In genomic region chr14:94322648-94323570, GRCh38 we compare ENCODE assay signal across 14 cellular contexts. TPM values are rescaled to one million over a fixed set of nuclear protein-coding genes. Genes with fewer than 3 reads are reported as not detected.
A peak's percentile ranks its signal among the peaks of the same experiment; 100 is the strongest.
DNase-seq lines count a peak whose midpoint lies in the region; ATAC-seq, FAIRE-seq and TF ChIP-seq lines count a peak whose summit lies in the region.
"Had no signal": no experiment of that assay in that cellular context is flagged by ENCODE, and none has a peak within 500 bp of the region (broad histone marks: within the 10 kb centered on the region; RNA-seq: fewer than 3 reads in every experiment).

Gene SERPINA6 (minus strand): TSS chr14:94323336. CDS start chr14:94314648, 8,688 bp downstream.

- DNase-seq in EL (peak; percentile 29), RPMI7951 (ENCODE audit: low read depth) (peak; percentile 87), fibroblast of villous mesenchyme (ENCODE audit: low read depth) (peak; percentile 24), pancreas (peak in 3 of 6 donors; percentile 19 to 49 (median 25)), hepatic stellate cell (ENCODE audit: low spot score) (no peak), neural progenitor cell (ENCODE audit: low spot score) (no peak)
- DNase-seq in stimulated activated CD4-positive, alpha-beta T cell treated with anti-CD3 and anti-CD28 coated beads, Interleukin-12 subunit alpha, Interleukin-12 subunit beta, amount 100 ng/mL, for 4 hours = no peak
- DNase-seq: activated T-cell treated with anti-CD3 and anti-CD28 coated beads, Interleukin-2, amount 50 U/mL, for 24 hours; NCI-H1694; stimulated activated CD4-positive, alpha-beta T cell treated with anti-CD3 and anti-CD28 coated beads, Interleukin-4, amount 100 ng/mL, for 4 hours; testis had no signal

- FAIRE-seq in pancreas (lab: Jason Lieb, UNC) = no peak
- FAIRE-seq: TTC549 had no signal

- no peak within 1 kb of the TSS for H3K4me2 ChIP-seq in neural progenitor cell

- H3K4me3 ChIP-seq in fibroblast of villous mesenchyme (ENCODE audit: low read depth, low read length) = no peak within 1 kb of the TSS
- peak within 1 kb of the TSS in 2 of 4 donors; percentile 22 to 26 for H3K4me3 ChIP-seq in pancreas
- H3K4me3 ChIP-seq in neural progenitor cell = no peak within 1 kb of the TSS
- H3K4me3 ChIP-seq: testis had no signal

- H3K36me3 Mint-ChIP-seq in neural progenitor cell = no peaks in the 10 kb centered on the region

- H3F3A ChIP-seq in neural progenitor cell (ENCODE audit: low read depth) = no peaks in the 10 kb centered on the region

- H4K20me1 ChIP-seq in neural progenitor cell (ENCODE audit: low read depth) = no peaks in the 10 kb centered on the region

- no peaks in the 10 kb centered on the region for H3K9me3 ChIP-seq in pancreas
- peaks cover 7% of the 10 kb centered on the region for H3K9me3 ChIP-seq in neural progenitor cell (ENCODE audit: low read depth)
- H3K9me3 ChIP-seq: testis had no signal

- peaks cover 4% of the 10 kb centered on the region for H3K9me3 Mint-ChIP-seq in neural progenitor cell

- H3K4me1 ChIP-seq in pancreas = no peaks in the 10 kb centered on the region
- H3K4me1 ChIP-seq in neural progenitor cell = no peaks in the 10 kb centered on the region
- H3K4me1 ChIP-seq: testis had no signal

- no peak within 1 kb of the TSS for H3K27ac Mint-ChIP-seq in neural progenitor cell
- H3K27ac Mint-ChIP-seq: activated T-cell treated with anti-CD3 and anti-CD28 coated beads, Interleukin-2, amount 50 U/mL, for 24 hours had no signal

- no peaks in the 10 kb centered on the region for H3K27me3 ChIP-seq in pancreas
- H3K27me3 ChIP-seq in neural progenitor cell = no peaks in the 10 kb centered on the region
- H3K27me3 ChIP-seq: testis had no signal

- no peaks in the 10 kb centered on the region for H3K79me2 ChIP-seq in neural progenitor cell (ENCODE audit: low read depth)

- intact Hi-C loops in pancreas (cut with DNase I) = no loop called here

- peaks cover 2% of the 10 kb centered on the region for H3K27me3 Mint-ChIP-seq in neural progenitor cell (ENCODE audit: insufficient read depth, low read depth)

- no peak within 1 kb of the TSS for H3K4me3 Mint-ChIP-seq in neural progenitor cell
- H3K4me3 Mint-ChIP-seq: activated T-cell treated with anti-CD3 and anti-CD28 coated beads, Interleukin-2, amount 50 U/mL, for 24 hours had no signal

- H2AFZ ChIP-seq in neural progenitor cell (replicated peaks) = no peak within 1 kb of the TSS

- peaks cover 6% of the 10 kb centered on the region for H3K4me1 Mint-ChIP-seq in neural progenitor cell

- ATAC-seq in pancreas = peak; percentile 70 to 90 (median 83)
- no peak for ATAC-seq in GM21360 (IDR thresholded peaks at IDR 0.05; ENCODE audit: unreplicated experiment)

- WGBS in pancreas, 2 donors = 26 to 32% methylated on average over 15 of the region's 15 CpGs

- no peak within 1 kb of the TSS for H3K9ac ChIP-seq in neural progenitor cell

- H3K36me3 ChIP-seq in pancreas (no peaks in the 10 kb centered on the region), neural progenitor cell (no peaks in the 10 kb centered on the region)

- peak within 1 kb of the TSS in 3 of 4 donors; percentile 1 to 72 (median 47) for H3K27ac ChIP-seq in pancreas
- H3K27ac ChIP-seq in neural progenitor cell = no peak within 1 kb of the TSS
- H3K27ac ChIP-seq: testis had no signal

- TF ChIP-seq CTCF in fibroblast of villous mesenchyme (IDR thresholded peaks at IDR 0.05; ENCODE audit: insufficient read depth, low read depth, low read length) (no peak), pancreas (IDR thresholded peaks at IDR 0.05) (no peak), neural progenitor cell (IDR thresholded peaks at IDR 0.05) (no peak)

RNA-seq across cellular contexts. Expression of gene SERPINA6, which starts in this region (rescaled TPM):
- total RNA-seq in RPMI7951 (2014; rRNA removed; shearing (Covaris generic)) = 1.4 and 2.1 TPM in 2 replicates
- total RNA-seq in fibroblast of villous mesenchyme = not detected in 2 replicates
- total RNA-seq in pancreas = 10 to 100 TPM in 3 of 6 donors, 1 to 10 TPM in 3; 5.2 to 17.4 (median 10.3) TPM
- polyA plus RNA-seq in pancreas = 10 to 100 TPM; 13.1 to 17.7 TPM
- total RNA-seq in neural progenitor cell (ENCODE audit: low replicate concordance) = not detected in 2 replicates
- total RNA-seq: chondrocyte, testis had no signal

Comparison
In these comparisons a context has a peak if more than half of its experiments do, and no peak if none do; other contexts are left out.
1. Peak in DNase-seq in fibroblast of villous mesenchyme; RNA of the gene not detected or under 1 TPM.
2. DNase-seq: peak in EL (single experiment) and RPMI7951 (single experiment); none in stimulated activated CD4-positive, alpha-beta T cell treated with anti-CD3 and anti-CD28 coated beads, Interleukin-12 subunit alpha, Interleukin-12 subunit beta, amount 100 ng/mL, for 4 hours (single experiment), hepatic stellate cell (single experiment) and neural progenitor cell (single experiment).